ENCODE assay signal across 8 cellular contexts in the genomic region with DNA sequence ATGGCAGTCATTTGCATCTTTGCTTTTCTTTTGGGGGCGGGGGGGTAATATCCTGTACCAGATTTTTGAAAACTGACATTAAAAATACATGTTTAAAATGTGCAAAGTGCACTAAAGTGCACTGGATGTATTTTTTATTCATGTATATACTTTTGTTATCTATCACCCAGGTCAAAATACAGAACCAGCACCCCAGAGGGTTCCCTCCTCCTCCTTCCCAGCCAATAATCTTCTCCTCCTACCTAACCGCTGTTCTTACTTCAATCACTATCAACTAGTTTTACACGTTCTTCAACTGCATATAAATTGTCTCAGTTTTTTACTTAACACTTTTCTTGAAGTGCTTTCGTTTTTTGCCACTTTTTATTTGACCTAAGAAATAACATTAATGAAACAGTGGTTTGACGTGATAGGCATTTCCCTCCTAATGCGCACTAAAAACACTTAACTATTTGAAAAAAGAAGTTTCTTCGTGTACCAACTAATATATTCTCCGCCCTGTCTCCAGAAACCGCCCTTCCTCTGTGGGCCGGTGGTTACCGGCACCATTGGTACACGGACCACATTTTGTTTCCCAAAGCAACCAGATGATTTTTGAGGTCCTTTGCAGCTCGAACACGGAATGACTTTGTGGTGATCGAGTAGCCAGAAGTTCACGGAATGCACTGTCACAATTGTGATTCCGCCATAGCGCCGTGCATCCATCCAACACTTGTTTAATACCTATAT. TPM values are rescaled to one million over a fixed set of nuclear protein-coding genes. Genes with fewer than 3 reads are reported as not detected.
DNase-seq lines count a peak whose midpoint lies in the region; ATAC-seq, FAIRE-seq and TF ChIP-seq lines count a peak whose summit lies in the region.

No MANE protein-coding gene starts in this region.

- no peaks in the 10 kb centered on the region for H3K27me3 Mint-ChIP-seq in stimulated activated naive CD8-positive, alpha-beta T cell treated with anti-CD3 and anti-CD28 coated beads, Interleukin-15, amount 100 ng/mL, for 72 hours

- no peaks in the 10 kb centered on the region for H3K36me3 ChIP-seq in bronchial epithelial cell (ENCODE audit: control insufficient read depth, insufficient read depth, low read length)
- no peaks in the 10 kb centered on the region for H3K36me3 ChIP-seq in mesodermal cell (ENCODE audit: control insufficient read depth, insufficient read depth, low read length)

- peaks cover 1% of the 10 kb centered on the region for H3K27me3 ChIP-seq in bronchial epithelial cell (ENCODE audit: control insufficient read depth, insufficient read depth, low read length)

- peak overlapping the region; percentile 79 to 88 for H3K27ac Mint-ChIP-seq in stimulated activated naive CD8-positive, alpha-beta T cell treated with anti-CD3 and anti-CD28 coated beads, Interleukin-15, amount 100 ng/mL, for 72 hours

- peaks cover 15% of the 10 kb centered on the region for H3K4me1 ChIP-seq in mesodermal cell (ENCODE audit: control insufficient read depth, insufficient read depth, low read length, poor library complexity, severe bottlenecking)

- no peak for FAIRE-seq in bronchial epithelial cell (lab: Jason Lieb, UNC)

- H3K4me3 ChIP-seq in bronchial epithelial cell (ENCODE audit: low read depth, low read length) (peak overlapping the region; percentile 71), mesodermal cell (ENCODE audit: extremely low read depth, insufficient read depth, low read length, poor library complexity, severe bottlenecking) (peak overlapping the region; percentile 44)

- DNase-seq in DMS53 (lab: John Stamatoyannopoulos, UW) (peak; percentile 61), DMS53 treated with DMSO at 0.1 percent for 48 hours (lab: John Stamatoyannopoulos, UW; ENCODE audit: unreplicated experiment) (no peak), SW480 (ENCODE audit: low spot score) (peak; percentile 64), bronchial epithelial cell (ENCODE audit: low read depth) (peak; percentile 27), foreskin melanocyte (no peak)
- DNase-seq in stimulated activated naive CD8-positive, alpha-beta T cell treated with anti-CD3 and anti-CD28 coated beads, Interleukin-15, amount 100 ng/mL, for 72 hours: peak in 1 of 2 donors; percentile 82

- H3K9me3 ChIP-seq in mesodermal cell (ENCODE audit: control insufficient read depth, low read length): no peaks in the 10 kb centered on the region

- H3K4me3 Mint-ChIP-seq in stimulated activated naive CD8-positive, alpha-beta T cell treated with anti-CD3 and anti-CD28 coated beads, Interleukin-15, amount 100 ng/mL, for 72 hours: peak overlapping the region; percentile 78 to 83

- peak overlapping the region; percentile 41 for H3K27ac ChIP-seq in mesodermal cell (ENCODE audit: low read depth, low read length, severe bottlenecking)

- peaks cover 49% of the 10 kb centered on the region for H3K4me1 Mint-ChIP-seq in stimulated activated naive CD8-positive, alpha-beta T cell treated with anti-CD3 and anti-CD28 coated beads, Interleukin-15, amount 100 ng/mL, for 72 hours

- H3K9me3 Mint-ChIP-seq in stimulated activated naive CD8-positive, alpha-beta T cell treated with anti-CD3 and anti-CD28 coated beads, Interleukin-15, amount 100 ng/mL, for 72 hours: no peaks in the 10 kb centered on the region

- peak; percentile 50 for ATAC-seq in stimulated activated naive CD8-positive, alpha-beta T cell treated with anti-CD3 and anti-CD28 coated beads, Interleukin-15, amount 100 ng/mL, for 72 hours
- no peak for ATAC-seq in HG03159 (IDR thresholded peaks at IDR 0.05; ENCODE audit: unreplicated experiment)

- TF ChIP-seq CTCF in bronchial epithelial cell (IDR thresholded peaks at IDR 0.05; ENCODE audit: insufficient read depth, low read length, severe bottlenecking): no peak

- 18 to 26% methylated on average over 9 to 14 of the region's 19 CpGs for WGBS in mesodermal cell (ENCODE audit: insufficient coverage in 2 of 2), 2 experiments

RNA-seq across cellular contexts. Expression of a gene that starts 0.8 kb away (rescaled TPM):
- 41.1 and 53.4 TPM in 2 replicates for total RNA-seq in bronchial epithelial cell
- 51.9 TPM for polyA plus RNA-seq in mesodermal cell (2013, experiment 1 of 2)
- 31.0 TPM for polyA plus RNA-seq in mesodermal cell (2013, experiment 2 of 2)

Comparison
In these comparisons a context has a peak if more than half of its experiments do, and no peak if none do; other contexts are left out.
1. DNase-seq: peak in DMS53 (single experiment), SW480 (single experiment) and bronchial epithelial cell (single experiment); none in DMS53 treated with DMSO at 0.1 percent for 48 hours (single experiment) and foreskin melanocyte (single experiment).